In the genomic region with DNA sequence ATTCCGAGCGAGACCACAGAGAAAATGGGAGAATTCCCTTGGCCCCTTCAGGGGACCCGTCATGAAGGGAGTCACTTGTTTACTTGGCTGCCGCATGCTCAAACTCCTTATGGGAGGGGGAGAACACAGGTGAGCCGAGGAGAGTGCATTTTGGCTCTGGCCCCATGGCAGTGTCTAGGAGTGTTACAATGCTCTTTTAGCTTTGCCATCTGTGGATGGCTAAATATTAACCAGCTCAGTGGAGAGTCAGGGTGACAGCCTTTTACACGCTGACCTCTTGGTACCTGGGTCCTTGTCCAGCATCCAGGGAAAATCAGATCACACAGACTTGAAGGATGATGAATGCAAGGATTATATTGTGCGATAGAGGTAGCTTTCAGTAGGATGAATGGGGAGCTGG, we compare ENCODE assay signal across 28 cellular contexts.
"Had no signal": no experiment of that assay in that cellular context is flagged by ENCODE, and none has a peak within 500 bp of the region (broad histone marks: within the 10 kb centered on the region; RNA-seq: fewer than 3 reads in every experiment).

No MANE protein-coding gene starts in this region.

- H3K4me1 Mint-ChIP-seq: mesothelial cell of epicardium; naive B cell; natural killer cell; nephron progenitor cell; neural progenitor cell; stimulated activated naive B cell treated with anti-CD40 and anti-IgM and Interleukin-4, amounts not matched to agents 10 μg/mL and 1 μg/mL and 100 μg/mL, for 72 hours had no signal

- H3K4me1 ChIP-seq: left lung, neural progenitor cell, parathyroid adenoma, prostate gland, sigmoid colon, spleen, stomach, testis, thyroid gland, transverse colon, upper lobe of right lung had no signal

- H3K27ac Mint-ChIP-seq: mesothelial cell of epicardium; naive B cell; natural killer cell; nephron progenitor cell; neural progenitor cell; stimulated activated naive B cell treated with anti-CD40 and anti-IgM and Interleukin-4, amounts not matched to agents 10 μg/mL and 1 μg/mL and 100 μg/mL, for 72 hours had no signal

- H3K27ac ChIP-seq: left lung, neural progenitor cell, neutrophil, parathyroid adenoma, prostate gland, sigmoid colon, spleen, stomach, testis, thyroid gland, transverse colon, upper lobe of right lung had no signal

- H2AFZ ChIP-seq: neural progenitor cell, parathyroid adenoma had no signal

- H3K36me3 Mint-ChIP-seq: mesothelial cell of epicardium; naive B cell; natural killer cell; neural progenitor cell; stimulated activated naive B cell treated with anti-CD40 and anti-IgM and Interleukin-4, amounts not matched to agents 10 μg/mL and 1 μg/mL and 100 μg/mL, for 72 hours had no signal

- H3K9me3 Mint-ChIP-seq: natural killer cell had no signal

- H3K4me2 ChIP-seq: neural progenitor cell had no signal

- H3K9me3 ChIP-seq: neutrophil, prostate gland, testis, thyroid gland, transverse colon, upper lobe of right lung had no signal

- H3K4me3 ChIP-seq: left lung, lung, neural progenitor cell, prostate gland, sigmoid colon, spleen, stomach, testis, thyroid gland, transverse colon, upper lobe of right lung had no signal

- H3K27me3 Mint-ChIP-seq: naive B cell; stimulated activated naive B cell treated with anti-CD40 and anti-IgM and Interleukin-4, amounts not matched to agents 10 μg/mL and 1 μg/mL and 100 μg/mL, for 72 hours had no signal

- H3K36me3 ChIP-seq: left lung, neural progenitor cell, neutrophil, prostate gland, sigmoid colon, spleen, stomach, thyroid gland, transverse colon, upper lobe of right lung had no signal

- H3K27me3 ChIP-seq: left lung, neural progenitor cell, neutrophil, sigmoid colon, spleen, stomach, testis, thyroid gland, transverse colon, upper lobe of right lung had no signal

- DNase-seq: hippocampal formation; kidney glomerular epithelial cell; left cardiac atrium; left lung; mesendoderm; naive B cell; natural killer cell; nephron progenitor cell; occipital lobe; retina; right cardiac atrium; sigmoid colon; small intestine; spleen; stimulated activated CD4-positive, alpha-beta T cell treated with anti-CD3 and anti-CD28 coated beads, Interleukin-4, amount 100 ng/mL, for 24 hours; stimulated activated naive B cell treated with anti-CD40 and anti-IgM and Interleukin-4, amounts not matched to agents 10 μg/mL and 1 μg/mL and 100 μg/mL, for 72 hours; stimulated activated naive CD8-positive, alpha-beta T cell treated with anti-CD3 and anti-CD28 coated beads, Interleukin-15, Interleukin-2, amounts not matched to agents 100 U/mL and 50 U/mL, for 24 hours; stomach; testis; thyroid gland; transverse colon; upper lobe of right lung had no signal

- H3K4me3 Mint-ChIP-seq: mesothelial cell of epicardium; naive B cell; natural killer cell; nephron progenitor cell; neural progenitor cell; stimulated activated naive B cell treated with anti-CD40 and anti-IgM and Interleukin-4, amounts not matched to agents 10 μg/mL and 1 μg/mL and 100 μg/mL, for 72 hours had no signal

- H3K79me2 ChIP-seq: parathyroid adenoma had no signal

- ATAC-seq: left cardiac atrium; left lung; natural killer cell; right cardiac atrium; stimulated activated naive B cell treated with anti-CD40 and anti-IgM and Interleukin-4, amounts not matched to agents 10 μg/mL and 1 μg/mL and 100 μg/mL, for 72 hours; stimulated activated naive CD8-positive, alpha-beta T cell treated with anti-CD3 and anti-CD28 coated beads, Interleukin-15, Interleukin-2, amounts not matched to agents 100 U/mL and 50 U/mL, for 24 hours; upper lobe of right lung had no signal
